ENCODE assay signal across 1 cellular context in genomic region chr15:90192961-90193786, GRCh38.
TF ChIP-seq lines count a peak whose summit lies in the region.

No MANE protein-coding gene starts in this region.

TF ChIP-seq in GM12878, 131 proteins besides CTCF, POLR2A, EP300 and RAD21:
- TF ChIP-seq USF1 (IDR thresholded peaks at IDR 0.05; ENCODE audit: borderline replicate concordance, extremely low read length, insufficient read depth, low read depth, low read length), result no peak
- TF ChIP-seq E2F8 (IDR thresholded peaks at IDR 0.05; ENCODE audit: low read depth, partially characterized antibody), result no peak
- TF ChIP-seq ATF3 (IDR thresholded peaks at IDR 0.05; ENCODE audit: borderline replicate concordance, extremely low read depth, low read depth, low read length), result no peak
- TF ChIP-seq CHD4 (IDR thresholded peaks at IDR 0.05), result no peak
- TF ChIP-seq SUZ12 (IDR thresholded peaks at IDR 0.05; ENCODE audit: unreplicated experiment), result no peak
- no peak for TF ChIP-seq NR2F1 (conservative IDR thresholded peaks at IDR 0.05)
- no peak for TF ChIP-seq MLLT1 (IDR thresholded peaks at IDR 0.05)
- no peak for TF ChIP-seq BCLAF1 (IDR thresholded peaks at IDR 0.05)
